ENCODE assay signal across 1 cellular context in genomic region chr9:78363221-78363620, GRCh38.
TF ChIP-seq lines count a peak whose summit lies in the region.

No MANE protein-coding gene starts in this region.

TF ChIP-seq in SK-N-SH, 30 proteins besides CTCF, POLR2A, EP300 and RAD21 (continued from another document):
- TF ChIP-seq ZBTB33 (IDR thresholded peaks at IDR 0.05; ENCODE audit: borderline replicate concordance, low read depth) (no peak), RFX5 (IDR thresholded peaks at IDR 0.05; ENCODE audit: low read length) (no peak), SMC3 (IDR thresholded peaks at IDR 0.05; ENCODE audit: low read depth, low read length) (no peak)
